Comparison of ENCODE assay signal across 8 cellular contexts in genomic region chr7:44964384-44964830, GRCh38. TPM values are rescaled to one million over a fixed set of nuclear protein-coding genes. Genes with fewer than 3 reads are reported as not detected.
A peak's percentile ranks its signal among the peaks of the same experiment; 100 is the strongest.
DNase-seq lines count a peak whose midpoint lies in the region; ATAC-seq and TF ChIP-seq lines count a peak whose summit lies in the region.

No MANE protein-coding gene starts in this region.

- H3K9me3 Mint-ChIP-seq in brain = no peaks in the 10 kb centered on the region

- no peaks in the 10 kb centered on the region for H3K4me1 Mint-ChIP-seq in brain

- TF ChIP-seq CTCF in brain (conservative IDR thresholded peaks at IDR 0.05) = peak; percentile 11 to 44

- peak; percentile 37 to 42 for DNase-seq in activated T-cell treated with anti-CD3 and anti-CD28 coated beads, Interleukin-2, amount 50 U/mL, for 48 hours
- DNase-seq in activated T-cell treated with anti-CD3 and anti-CD28 coated beads, Interleukin-2, amount 50 U/mL, for 1 hour = no peak
- DNase-seq in retina = peak; percentile 47
- DNase-seq in stimulated activated naive CD4-positive, alpha-beta T cell (lab: John Stamatoyannopoulos, UW) = no peak

- H3K27me3 Mint-ChIP-seq in brain = peaks cover 5% of the 10 kb centered on the region

- ATAC-seq in HG03378 (IDR thresholded peaks at IDR 0.05; ENCODE audit: unreplicated experiment) = no peak
- ATAC-seq in GM21576 (IDR thresholded peaks at IDR 0.05; ENCODE audit: unreplicated experiment) = no peak

- TF ChIP-seq RAD21 in Ishikawa (IDR thresholded peaks at IDR 0.05; ENCODE audit: low read depth) = peak; percentile 70

- H3K4me3 Mint-ChIP-seq in brain = no peak overlapping the region

- no peak for TF ChIP-seq EP300 in Ishikawa (IDR thresholded peaks at IDR 0.05; ENCODE audit: borderline replicate concordance)

- no peaks in the 10 kb centered on the region for H3K36me3 Mint-ChIP-seq in brain

- no peak overlapping the region for H3K27ac Mint-ChIP-seq in brain

TF ChIP-seq in Ishikawa, 13 proteins besides CTCF, POLR2A, EP300 and RAD21:
- no peak for TF ChIP-seq CEBPB (IDR thresholded peaks at IDR 0.05)
- TF ChIP-seq TCF12 (IDR thresholded peaks at IDR 0.05; ENCODE audit: low read depth) = no peak
- TF ChIP-seq TAF1 (IDR thresholded peaks at IDR 0.05; ENCODE audit: low read depth) = no peak

RNA-seq across cellular contexts. Expression of gene MYO1G, which starts 14.4 kb away (rescaled TPM):
- polyA plus RNA-seq in brain (ENCODE audit: insufficient read depth, low read depth, low replicate concordance) = 0.17 TPM

RNA-seq across cellular contexts. Expression of gene CCM2, which starts 35.6 kb away (rescaled TPM):
- polyA plus RNA-seq in brain (ENCODE audit: insufficient read depth, low read depth, low replicate concordance) = 75.0 TPM

Comparison
In these comparisons a context has a peak if more than half of its experiments do, and no peak if none do; other contexts are left out.
1. DNase-seq: peak in activated T-cell treated with anti-CD3 and anti-CD28 coated beads, Interleukin-2, amount 50 U/mL, for 48 hours (2 of 2) and retina (single experiment); none in activated T-cell treated with anti-CD3 and anti-CD28 coated beads, Interleukin-2, amount 50 U/mL, for 1 hour (single experiment) and stimulated activated naive CD4-positive, alpha-beta T cell (0 of 6).